ENCODE assay signal across 9 cellular contexts in the genomic region with DNA sequence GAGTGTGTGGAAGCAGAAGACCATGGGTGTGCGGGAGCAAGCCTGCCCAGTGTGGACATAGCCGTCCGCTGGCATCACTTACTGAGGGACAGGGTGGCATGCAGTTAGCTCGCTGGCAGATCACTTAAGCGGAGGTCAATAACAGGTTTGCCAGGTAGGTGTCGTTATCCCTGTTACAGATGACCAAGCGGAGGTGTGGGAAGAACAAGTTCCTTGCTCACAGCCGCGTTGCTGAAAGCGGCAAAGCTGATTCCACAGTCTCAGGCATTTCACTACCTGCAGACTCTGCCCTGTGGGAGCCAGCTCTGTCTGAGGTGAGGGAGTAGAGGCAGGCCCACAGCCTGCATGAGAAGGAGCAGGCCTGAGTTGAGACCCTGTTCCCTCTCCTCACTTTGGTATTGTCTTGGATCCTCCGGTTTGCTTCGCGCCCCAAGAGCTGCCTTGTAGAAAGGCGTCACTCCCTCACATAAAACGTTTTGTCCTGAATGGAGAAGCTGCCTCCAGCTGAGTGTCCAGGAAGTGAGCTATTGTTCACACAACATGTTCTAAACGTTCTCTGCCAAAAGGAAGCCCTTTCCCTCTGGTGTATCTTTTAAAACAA.
DNase-seq lines count a peak whose midpoint lies in the region; ATAC-seq and TF ChIP-seq lines count a peak whose summit lies in the region.
"Had no signal": no experiment of that assay in that cellular context is flagged by ENCODE, and none has a peak within 500 bp of the region (broad histone marks: within the 10 kb centered on the region; RNA-seq: fewer than 3 reads in every experiment).

No MANE protein-coding gene starts in this region.

- no peak overlapping the region for H3K4me3 ChIP-seq in uterus
- H3K4me3 ChIP-seq in aorta (ENCODE audit: low read length in 2 of 2): no peak overlapping the region

- H3K27ac Mint-ChIP-seq in activated CD4-positive, alpha-beta T cell treated with anti-CD3 and anti-CD28 coated beads for 36 hours: peak overlapping the region; percentile 45

- peaks cover 2% of the 10 kb centered on the region for H3K36me3 Mint-ChIP-seq in activated CD4-positive, alpha-beta T cell treated with anti-CD3 and anti-CD28 coated beads for 36 hours (ENCODE audit: low read depth)

- peaks cover 6% of the 10 kb centered on the region for H3K4me1 Mint-ChIP-seq in activated CD4-positive, alpha-beta T cell treated with anti-CD3 and anti-CD28 coated beads for 36 hours

- intact Hi-C loops in activated CD4-positive, alpha-beta T cell treated with anti-CD3 and anti-CD28 coated beads for 36 hours (cut with DNase I, micrococcal nuclease): no loop called here
- intact Hi-C loops in uterus (cut with DNase I; ENCODE audit: low total_unique reads) (no loop called here), aorta (cut with DNase I) (no loop called here)

- H3K36me3 ChIP-seq in uterus (no peaks in the 10 kb centered on the region), aorta (ENCODE audit: control insufficient read depth in 1 of 2, insufficient read depth in 2 of 2, low read length in 1 of 2) (no peaks in the 10 kb centered on the region)

- peak overlapping the region; percentile 39 to 62 for H3K27ac ChIP-seq in uterus
- H3K27ac ChIP-seq in aorta (ENCODE audit: low read depth in 1 of 2, low read length in 2 of 2): no peak overlapping the region

- H3K4me3 Mint-ChIP-seq in activated CD4-positive, alpha-beta T cell treated with anti-CD3 and anti-CD28 coated beads for 36 hours: no peak overlapping the region

- TF ChIP-seq POLR2A in uterus (IDR thresholded peaks at IDR 0.05): no peak

- ATAC-seq in activated CD4-positive, alpha-beta T cell treated with anti-CD3 and anti-CD28 coated beads for 36 hours: no peak
- ATAC-seq in HG03354 (IDR thresholded peaks at IDR 0.05; ENCODE audit: poor library complexity, severe bottlenecking, unreplicated experiment) (no peak), aorta (ENCODE audit: low FRiP score) (no peak)

- POLR2A ChIA-PET in activated CD4-positive, alpha-beta T cell treated with anti-CD3 and anti-CD28 coated beads for 36 hours (lab: Charles Lee): no interaction called here

- no peaks in the 10 kb centered on the region for H3K9me3 Mint-ChIP-seq in activated CD4-positive, alpha-beta T cell treated with anti-CD3 and anti-CD28 coated beads for 36 hours (ENCODE audit: low read depth)

- 73% methylated on average over 16 of the region's 16 CpGs for WGBS in aorta, 2 donors

- no peak for DNase-seq in activated CD4-positive, alpha-beta T cell treated with anti-CD3 and anti-CD28 coated beads for 36 hours
- no peak for DNase-seq in activated CD4-positive, alpha-beta T cell treated with anti-CD3 and anti-CD28 coated beads for 48 hours
- peak; percentile 84 for DNase-seq in cerebellar cortex (ENCODE audit: low spot score)
- peak; percentile 38 to 93 for DNase-seq in lung microvascular endothelial cell (ENCODE audit: low read depth in 2 of 2)
- no peak for DNase-seq in uterus
- no peak for DNase-seq in aorta
- no peak for DNase-seq in activated CD4-positive, CD25-positive, alpha-beta regulatory T cell (lab: John Stamatoyannopoulos, UW)
- DNase-seq: erythroblast had no signal

- H3K27me3 ChIP-seq in uterus: no peaks in the 10 kb centered on the region
- no peaks in the 10 kb centered on the region for H3K27me3 ChIP-seq in aorta (ENCODE audit: control insufficient read depth in 1 of 2, insufficient read depth in 2 of 2, low read length in 1 of 2)

- CTCF ChIA-PET in activated CD4-positive, alpha-beta T cell treated with anti-CD3 and anti-CD28 coated beads for 36 hours (lab: Charles Lee): interaction anchor here (0.6 to 1.4 kb wide), 2 partner anchors 13 to 31 kb away, joined by 3 read pairs; no protein-coding TSS in a partner anchor

- H3K4me1 ChIP-seq in uterus (peaks cover 0 to 15% of the 10 kb centered on the region in 2 donors), aorta (ENCODE audit: control insufficient read depth in 1 of 2, insufficient read depth in 2 of 2, low read length in 2 of 2) (peaks cover 4 to 8% of the 10 kb centered on the region in 2 donors)

- H3K9me3 ChIP-seq in uterus: no peaks in the 10 kb centered on the region
- no peaks in the 10 kb centered on the region for H3K9me3 ChIP-seq in aorta (ENCODE audit: control insufficient read depth, low read length)

- TF ChIP-seq CTCF in uterus (IDR thresholded peaks at IDR 0.05): no peak

- no peaks in the 10 kb centered on the region for H3K27me3 Mint-ChIP-seq in activated CD4-positive, alpha-beta T cell treated with anti-CD3 and anti-CD28 coated beads for 36 hours

Comparison
In these comparisons a context has a peak if more than half of its experiments do, and no peak if none do; other contexts are left out.
1. DNase-seq: peak in cerebellar cortex (single experiment) and lung microvascular endothelial cell (2 of 2); none in activated CD4-positive, alpha-beta T cell treated with anti-CD3 and anti-CD28 coated beads for 36 hours (single experiment), activated CD4-positive, alpha-beta T cell treated with anti-CD3 and anti-CD28 coated beads for 48 hours (single experiment), uterus (0 of 2), aorta (0 of 2) and activated CD4-positive, CD25-positive, alpha-beta regulatory T cell (0 of 4).
2. H3K27ac ChIP-seq: peak in uterus (2 of 2); none in aorta (0 of 2).